In genomic region chr13:31055589-31055988, GRCh38 we compare ENCODE assay signal across 21 cellular contexts.
"Had no signal": no experiment of that assay in that cellular context is flagged by ENCODE, and none has a peak within 500 bp of the region (broad histone marks: within the 10 kb centered on the region; RNA-seq: fewer than 3 reads in every experiment).

No MANE protein-coding gene starts in this region.

- H3K36me3 ChIP-seq: colonic mucosa, left lung, neural progenitor cell, right lobe of liver, stomach, thoracic aorta, tibial nerve had no signal

- H3K4me3 ChIP-seq: colonic mucosa, left lung, neural progenitor cell, right lobe of liver, stomach, thoracic aorta, tibial nerve had no signal

- ATAC-seq: effector memory CD8-positive, alpha-beta T cell; left cardiac atrium; left lung; stimulated activated naive B cell treated with anti-CD40 and anti-IgM and Interleukin-4, amounts not matched to agents 10 μg/mL and 1 μg/mL and 100 μg/mL, for 72 hours had no signal

- H3K36me3 Mint-ChIP-seq: natural killer cell treated with Interleukin-12 subunit alpha and Interleukin-12 subunit beta and Interleukin-15 and Interleukin-18, amount 100 ng/mL, for 72 hours; neural progenitor cell; stimulated activated naive B cell treated with anti-CD40 and anti-IgM and Interleukin-4, amounts not matched to agents 10 μg/mL and 1 μg/mL and 100 μg/mL, for 72 hours had no signal

- H3K9me3 ChIP-seq: colonic mucosa, left lung, right lobe of liver, stomach, thoracic aorta, tibial nerve had no signal

- H3K27ac Mint-ChIP-seq: effector memory CD8-positive, alpha-beta T cell; natural killer cell treated with Interleukin-12 subunit alpha and Interleukin-12 subunit beta and Interleukin-15 and Interleukin-18, amount 100 ng/mL, for 72 hours; neural progenitor cell; progenitor cell of endocrine pancreas; stimulated activated naive B cell treated with anti-CD40 and anti-IgM and Interleukin-4, amounts not matched to agents 10 μg/mL and 1 μg/mL and 100 μg/mL, for 72 hours had no signal

- H3K27ac ChIP-seq: colonic mucosa, left lung, neural progenitor cell, parathyroid adenoma, right lobe of liver, stomach, thoracic aorta, tibial nerve had no signal

- FAIRE-seq: frontal cortex, small intestine had no signal

- H3K27me3 ChIP-seq: colonic mucosa, neural progenitor cell, right lobe of liver, tibial nerve had no signal

- DNase-seq: central memory CD4-positive, alpha-beta T cell; colonic mucosa; dermis blood vessel endothelial cell; effector memory CD8-positive, alpha-beta T cell; head of caudate nucleus; left cardiac atrium; left lung; mesenchymal stem cell; right lobe of liver; small intestine; stimulated activated CD4-positive, alpha-beta T cell treated with anti-CD3 and anti-CD28 coated beads, Interleukin-15, amount 100 ng/mL, for 24 hours; stimulated activated CD4-positive, alpha-beta T cell treated with anti-CD3 and anti-CD28 coated beads, Interleukin-2, amount 100 ng/mL, for 48 hours; stimulated activated naive B cell treated with anti-CD40 and anti-IgM and Interleukin-4, amounts not matched to agents 10 μg/mL and 1 μg/mL and 100 μg/mL, for 72 hours; stomach had no signal

- H3K9me3 Mint-ChIP-seq: effector memory CD8-positive, alpha-beta T cell; natural killer cell treated with Interleukin-12 subunit alpha and Interleukin-12 subunit beta and Interleukin-15 and Interleukin-18, amount 100 ng/mL, for 72 hours; neural progenitor cell; stimulated activated naive B cell treated with anti-CD40 and anti-IgM and Interleukin-4, amounts not matched to agents 10 μg/mL and 1 μg/mL and 100 μg/mL, for 72 hours had no signal

- H3K4me1 ChIP-seq: colonic mucosa, left lung, neural progenitor cell, parathyroid adenoma, right lobe of liver, stomach, tibial nerve had no signal

- H3K4me3 Mint-ChIP-seq: effector memory CD8-positive, alpha-beta T cell; natural killer cell treated with Interleukin-12 subunit alpha and Interleukin-12 subunit beta and Interleukin-15 and Interleukin-18, amount 100 ng/mL, for 72 hours; neural progenitor cell; stimulated activated naive B cell treated with anti-CD40 and anti-IgM and Interleukin-4, amounts not matched to agents 10 μg/mL and 1 μg/mL and 100 μg/mL, for 72 hours had no signal
